Comparison of ENCODE assay signal across 9 cellular contexts in genomic region chr2:48114256-48114655, GRCh38.
DNase-seq lines count a peak whose midpoint lies in the region; ATAC-seq, FAIRE-seq and TF ChIP-seq lines count a peak whose summit lies in the region.
"Had no signal": no experiment of that assay in that cellular context is flagged by ENCODE, and none has a peak within 500 bp of the region (broad histone marks: within the 10 kb centered on the region; RNA-seq: fewer than 3 reads in every experiment).

No MANE protein-coding gene starts in this region.

- no peaks in the 10 kb centered on the region for H3K9me3 ChIP-seq in kidney (ENCODE audit: control insufficient read depth in 1 of 2, low read length in 2 of 2)

- peak; percentile 15 for DNase-seq in AG08395 (ENCODE audit: low spot score)
- peak; percentile 18 for DNase-seq in NCI-H69 (lab: John Stamatoyannopoulos, UW)
- peak; percentile 36 for DNase-seq in activated naive CD8-positive, alpha-beta T cell treated with anti-CD3 and anti-CD28 coated beads, Interleukin-2, amount 50 U/mL, for 16 hours (ENCODE audit: low read depth, low spot score)
- peak; percentile 69 for DNase-seq in stimulated activated CD4-positive, alpha-beta T cell treated with anti-CD3 and anti-CD28 coated beads, Interleukin-1b, Interleukin-23, amount 100 ng/mL, for 48 hours
- no peak for DNase-seq in kidney
- DNase-seq in KBM-7, result no peak

- intact Hi-C loops in kidney (cut with DNase I), result no loop called here

- no peak overlapping the region for H3K9ac ChIP-seq in kidney (ENCODE audit: low read length in 2 of 2)

- in situ Hi-C loops in KBM-7 (cut with MboI; ENCODE audit: low pct_unique_long_range_greater_than_20kb, low sequenced_read_pairs), result no loop called here

- no peak overlapping the region for H3K4me3 ChIP-seq in kidney (ENCODE audit: low read length in 2 of 2)

- peaks cover 0 to 2% of the 10 kb centered on the region in 2 donors for H3K4me1 ChIP-seq in kidney (ENCODE audit: control insufficient read depth in 1 of 2, insufficient read depth in 1 of 2, low read depth in 1 of 2, low read length in 2 of 2)

- TF ChIP-seq CTCF in kidney (IDR thresholded peaks at IDR 0.05; ENCODE audit: borderline replicate concordance, extremely low read depth, insufficient read depth), result no peak

- ATAC-seq in GM19467 (IDR thresholded peaks at IDR 0.05; ENCODE audit: unreplicated experiment), result peak; percentile 37
- ATAC-seq in GM19395 (IDR thresholded peaks at IDR 0.05; ENCODE audit: unreplicated experiment), result no peak

- H3K27ac ChIP-seq in kidney (ENCODE audit: low read depth in 2 of 2, low read length in 2 of 2), result no peak overlapping the region

- no peaks in the 10 kb centered on the region for H3K36me3 ChIP-seq in kidney (ENCODE audit: control insufficient read depth in 1 of 2, insufficient read depth in 2 of 2, low read length in 2 of 2)

- FAIRE-seq in kidney (lab: Jason Lieb, UNC), result no peak
- FAIRE-seq: G401.6 had no signal

Comparison
In these comparisons a context has a peak if more than half of its experiments do, and no peak if none do; other contexts are left out.
1. DNase-seq: peak in AG08395 (single experiment), NCI-H69 (single experiment), activated naive CD8-positive, alpha-beta T cell treated with anti-CD3 and anti-CD28 coated beads, Interleukin-2, amount 50 U/mL, for 16 hours (single experiment) and stimulated activated CD4-positive, alpha-beta T cell treated with anti-CD3 and anti-CD28 coated beads, Interleukin-1b, Interleukin-23, amount 100 ng/mL, for 48 hours (single experiment); none in kidney (single experiment) and KBM-7 (single experiment).